ENCODE assay signal across 1 cellular context in genomic region chr10:110354322-110354766, GRCh38.
TF ChIP-seq lines count a peak whose summit lies in the region.

No MANE protein-coding gene starts in this region.

TF ChIP-seq in GM12878, 131 proteins besides CTCF, POLR2A, EP300 and RAD21 (continued from another document):
- TF ChIP-seq ZNF592 (IDR thresholded peaks at IDR 0.05) = peak; percentile 13; the same call in 1 of the 2 replicates
- no peak for TF ChIP-seq STAT3 (IDR thresholded peaks at IDR 0.05; ENCODE audit: low read depth, low read length)
TF ChIP-seq in GM12878: peak in this region for 31.
